In genomic region chr1:195934839-195935557, GRCh38 we compare ENCODE assay signal across 20 cellular contexts.
DNase-seq lines count a peak whose midpoint lies in the region; ATAC-seq and TF ChIP-seq lines count a peak whose summit lies in the region.
"Had no signal": no experiment of that assay in that cellular context is flagged by ENCODE, and none has a peak within 500 bp of the region (broad histone marks: within the 10 kb centered on the region; RNA-seq: fewer than 3 reads in every experiment).

No MANE protein-coding gene starts in this region.

- peaks cover 14% of the 10 kb centered on the region for H3K4me1 Mint-ChIP-seq in mesothelial cell of epicardium
- no peaks in the 10 kb centered on the region for H3K4me1 Mint-ChIP-seq in activated T-cell treated with anti-CD3 and anti-CD28 coated beads, Interleukin-2, amount 50 U/mL, for 4 hours (ENCODE audit: low read depth)
- H3K4me1 Mint-ChIP-seq: activated B cell treated with CpG ODN at 0.5 μM for 24 hours had no signal

- H3K9me3 Mint-ChIP-seq in mesothelial cell of epicardium = no peaks in the 10 kb centered on the region
- peaks cover 7% of the 10 kb centered on the region for H3K9me3 Mint-ChIP-seq in activated T-cell treated with anti-CD3 and anti-CD28 coated beads, Interleukin-2, amount 50 U/mL, for 4 hours
- H3K9me3 Mint-ChIP-seq: activated B cell treated with CpG ODN at 0.5 μM for 24 hours; T-helper 2 cell treated with Interferon-gamma antibody and Interleukin-4, amounts not matched to agents 5 μg/mL and 100 μg/mL, for 36 hours had no signal

- DNase-seq in EH (ENCODE audit: low read depth) (peak; percentile 2), NCI-H2081 (lab: John Stamatoyannopoulos, UW) (peak; percentile 68 to 92), NCI-H774 (lab: John Stamatoyannopoulos, UW) (peak; percentile 40), mesothelial cell of epicardium (ENCODE audit: low spot score in 2 of 2, unreplicated experiment in 2 of 2) (no peak)
- DNase-seq in activated CD4-positive, alpha-beta T cell treated with anti-CD3 and anti-CD28 coated beads, Interleukin-2, amount 50 U/mL, for 48 hours = no peak
- no peak for DNase-seq in activated T-cell treated with anti-CD3 and anti-CD28 coated beads, Interleukin-2, amount 50 U/mL, for 4 hours
- DNase-seq: activated B cell treated with CpG ODN at 0.5 μM for 24 hours; activated CD4-positive, alpha-beta memory T cell treated with anti-CD3 and anti-CD28 coated beads for 36 hours; activated naive CD4-positive, alpha-beta T cell; activated T-cell treated with anti-CD3 and anti-CD28 coated beads for 4 hours; amniotic stem cell; mucosa of descending colon; NCI-H1436; NCI-H82; SJCRH30; stimulated activated naive CD4-positive, alpha-beta T cell treated with Interleukin-2 at 50 U/mL for 16 hours; tibial artery had no signal

- peak overlapping the region; percentile 53 for H3K27ac Mint-ChIP-seq in mesothelial cell of epicardium
- H3K27ac Mint-ChIP-seq: activated B cell treated with CpG ODN at 0.5 μM for 24 hours; activated CD4-positive, alpha-beta memory T cell treated with anti-CD3 and anti-CD28 coated beads for 36 hours; T-helper 2 cell treated with Interferon-gamma antibody and Interleukin-4, amounts not matched to agents 5 μg/mL and 100 μg/mL, for 36 hours had no signal

- no peak for ATAC-seq in activated T-cell treated with anti-CD3 and anti-CD28 coated beads, Interleukin-2, amount 50 U/mL, for 4 hours
- ATAC-seq in GM19467 (IDR thresholded peaks at IDR 0.05; ENCODE audit: unreplicated experiment) = no peak
- ATAC-seq: mucosa of descending colon, Panc1 had no signal

- H3K36me3 Mint-ChIP-seq in mesothelial cell of epicardium = no peaks in the 10 kb centered on the region
- no peaks in the 10 kb centered on the region for H3K36me3 Mint-ChIP-seq in activated T-cell treated with anti-CD3 and anti-CD28 coated beads, Interleukin-2, amount 50 U/mL, for 4 hours (ENCODE audit: insufficient read depth)
- H3K36me3 Mint-ChIP-seq: activated CD4-positive, alpha-beta memory T cell treated with anti-CD3 and anti-CD28 coated beads for 36 hours had no signal

- TF ChIP-seq CTCF in mesothelial cell of epicardium (IDR thresholded peaks at IDR 0.05; ENCODE audit: unreplicated experiment) = no peak

- H3K27me3 Mint-ChIP-seq in mesothelial cell of epicardium (ENCODE audit: low read depth) = no peaks in the 10 kb centered on the region
- no peaks in the 10 kb centered on the region for H3K27me3 Mint-ChIP-seq in activated T-cell treated with anti-CD3 and anti-CD28 coated beads, Interleukin-2, amount 50 U/mL, for 4 hours (ENCODE audit: low read depth)
- H3K27me3 Mint-ChIP-seq: activated B cell treated with CpG ODN at 0.5 μM for 24 hours; activated CD4-positive, alpha-beta memory T cell treated with anti-CD3 and anti-CD28 coated beads for 36 hours had no signal

- H3K4me3 Mint-ChIP-seq in mesothelial cell of epicardium = no peak overlapping the region
- no peak overlapping the region for H3K4me3 Mint-ChIP-seq in activated T-cell treated with anti-CD3 and anti-CD28 coated beads, Interleukin-2, amount 50 U/mL, for 4 hours
- H3K4me3 Mint-ChIP-seq: activated B cell treated with CpG ODN at 0.5 μM for 24 hours; activated CD4-positive, alpha-beta memory T cell treated with anti-CD3 and anti-CD28 coated beads for 36 hours; T-helper 2 cell treated with Interferon-gamma antibody and Interleukin-4, amounts not matched to agents 5 μg/mL and 100 μg/mL, for 36 hours had no signal

Comparison
In these comparisons a context has a peak if more than half of its experiments do, and no peak if none do; other contexts are left out.
1. DNase-seq: peak in EH (single experiment), NCI-H2081 (2 of 2) and NCI-H774 (single experiment); none in mesothelial cell of epicardium (0 of 2), activated CD4-positive, alpha-beta T cell treated with anti-CD3 and anti-CD28 coated beads, Interleukin-2, amount 50 U/mL, for 48 hours (0 of 2) and activated T-cell treated with anti-CD3 and anti-CD28 coated beads, Interleukin-2, amount 50 U/mL, for 4 hours (single experiment).